In the genomic region with DNA sequence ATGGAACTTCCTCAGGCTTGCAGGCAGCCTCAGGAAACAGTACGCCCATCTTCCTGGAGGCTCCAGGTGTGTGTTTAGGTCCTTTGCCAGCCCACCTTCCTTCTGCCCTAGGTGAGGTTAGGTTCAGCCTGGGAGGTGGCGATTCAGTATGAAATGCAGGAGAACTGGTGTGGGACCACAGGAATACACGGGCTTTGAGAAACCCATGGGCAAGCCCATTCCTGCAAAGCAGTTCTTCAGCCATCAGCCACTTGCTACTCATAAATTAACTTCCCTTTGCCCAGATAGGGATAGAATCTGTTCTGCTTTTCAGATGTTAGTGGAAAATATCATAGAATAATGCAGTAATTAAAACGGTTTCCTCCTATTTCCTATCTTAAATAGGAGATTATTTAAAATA, we compare ENCODE assay signal across 8 cellular contexts. TPM values are rescaled to one million over a fixed set of nuclear protein-coding genes. Genes with fewer than 3 reads are reported as not detected.
DNase-seq lines count a peak whose midpoint lies in the region; ATAC-seq and TF ChIP-seq lines count a peak whose summit lies in the region.

No MANE protein-coding gene starts in this region.

- peaks cover 25 to 84% (median 56%) of the 10 kb centered on the region in 4 donors for H3K4me1 Mint-ChIP-seq in CD4-positive, CD25-positive, alpha-beta regulatory T cell

- intact Hi-C loops in ascending aorta (cut with DNase I), result no loop called here

- no peak overlapping the region for H3K9ac ChIP-seq in muscle layer of colon (ENCODE audit: low read length)

- H3K4me3 Mint-ChIP-seq in CD4-positive, CD25-positive, alpha-beta regulatory T cell, result peak overlapping the region; percentile 65 to 89 (median 82)

- no peak for ATAC-seq in CD4-positive, CD25-positive, alpha-beta regulatory T cell (ENCODE audit: low read depth in 2 of 2)
- peak; percentile 13 for ATAC-seq in HG02763 (IDR thresholded peaks at IDR 0.05; ENCODE audit: unreplicated experiment)

- peak overlapping the region; percentile 84 for H3K4me3 ChIP-seq in CD4-positive, CD25-positive, alpha-beta regulatory T cell (ENCODE audit: low read depth, low read length)
- H3K4me3 ChIP-seq in ascending aorta, result peak overlapping the region in 1 of 2 donors; percentile 1
- no peak overlapping the region for H3K4me3 ChIP-seq in muscle layer of colon (ENCODE audit: low read depth in 1 of 2, low read length in 2 of 2)

- H3K9me3 ChIP-seq in CD4-positive, CD25-positive, alpha-beta regulatory T cell (ENCODE audit: control insufficient read depth in 2 of 2, low read length in 2 of 2), result no peaks in the 10 kb centered on the region
- no peaks in the 10 kb centered on the region for H3K9me3 ChIP-seq in ascending aorta
- H3K9me3 ChIP-seq in muscle layer of colon (ENCODE audit: low read length), result no peaks in the 10 kb centered on the region

- H3K9me3 Mint-ChIP-seq in CD4-positive, CD25-positive, alpha-beta regulatory T cell, result no peaks in the 10 kb centered on the region

- DNase-seq in CD4-positive, CD25-positive, alpha-beta regulatory T cell, result no peak
- DNase-seq in ascending aorta (ENCODE audit: low spot score in 2 of 2), result no peak
- DNase-seq in NCI-H187 (lab: John Stamatoyannopoulos, UW), result no peak
- no peak for DNase-seq in midbrain (lab: John Stamatoyannopoulos, UW)
- DNase-seq in nucleus accumbens (lab: John Stamatoyannopoulos, UW), result no peak
- DNase-seq in hypothalamus (lab: John Stamatoyannopoulos, UW), result no peak

- peak overlapping the region; percentile 73 for H3K27ac ChIP-seq in CD4-positive, CD25-positive, alpha-beta regulatory T cell (ENCODE audit: insufficient read depth, low read length, poor library complexity, severe bottlenecking)
- H3K27ac ChIP-seq in ascending aorta (peak overlapping the region; percentile 60 to 72), muscle layer of colon (ENCODE audit: low read depth, low read length) (peak overlapping the region; percentile 52)

- H3K36me3 ChIP-seq in CD4-positive, CD25-positive, alpha-beta regulatory T cell (ENCODE audit: control insufficient read depth, insufficient read depth, low read length), result peaks cover 10% of the 10 kb centered on the region
- H3K36me3 ChIP-seq in ascending aorta (no peaks in the 10 kb centered on the region), muscle layer of colon (ENCODE audit: insufficient read depth, low read length) (no peaks in the 10 kb centered on the region)

- H3K36me3 Mint-ChIP-seq in CD4-positive, CD25-positive, alpha-beta regulatory T cell, result peaks cover 3% of the 10 kb centered on the region

- no peaks in the 10 kb centered on the region for H3K27me3 ChIP-seq in CD4-positive, CD25-positive, alpha-beta regulatory T cell (ENCODE audit: control insufficient read depth, insufficient read depth, low read length)
- no peaks in the 10 kb centered on the region for H3K27me3 ChIP-seq in ascending aorta
- H3K27me3 ChIP-seq in muscle layer of colon (ENCODE audit: control insufficient read depth in 1 of 2, insufficient read depth in 2 of 2, low read length in 2 of 2), result no peaks in the 10 kb centered on the region

- no peaks in the 10 kb centered on the region for H3K27me3 Mint-ChIP-seq in CD4-positive, CD25-positive, alpha-beta regulatory T cell

- peaks cover 81% of the 10 kb centered on the region for H3K4me1 ChIP-seq in CD4-positive, CD25-positive, alpha-beta regulatory T cell (ENCODE audit: control insufficient read depth, insufficient read depth, low read length, poor library complexity, severe bottlenecking)
- H3K4me1 ChIP-seq in ascending aorta, result peaks cover 0 to 17% of the 10 kb centered on the region in 2 donors
- peaks cover 17% of the 10 kb centered on the region for H3K4me1 ChIP-seq in muscle layer of colon (ENCODE audit: insufficient read depth, low read length)

- no peak for TF ChIP-seq CTCF in ascending aorta (IDR thresholded peaks at IDR 0.05)

- peak overlapping the region; percentile 92 to 98 (median 95) for H3K27ac Mint-ChIP-seq in CD4-positive, CD25-positive, alpha-beta regulatory T cell

RNA-seq across cellular contexts. Expression of a gene that starts 32.2 kb away (rescaled TPM):
- total RNA-seq in CD4-positive, CD25-positive, alpha-beta regulatory T cell, result 67.7 TPM
- 10 to 100 TPM; 46.6 to 63.0 (median 52.0) TPM for polyA plus RNA-seq in CD4-positive, CD25-positive, alpha-beta regulatory T cell
- total RNA-seq in ascending aorta, result 26.4 TPM
